22 cellular contexts compared by ENCODE assay signal in the genomic region with DNA sequence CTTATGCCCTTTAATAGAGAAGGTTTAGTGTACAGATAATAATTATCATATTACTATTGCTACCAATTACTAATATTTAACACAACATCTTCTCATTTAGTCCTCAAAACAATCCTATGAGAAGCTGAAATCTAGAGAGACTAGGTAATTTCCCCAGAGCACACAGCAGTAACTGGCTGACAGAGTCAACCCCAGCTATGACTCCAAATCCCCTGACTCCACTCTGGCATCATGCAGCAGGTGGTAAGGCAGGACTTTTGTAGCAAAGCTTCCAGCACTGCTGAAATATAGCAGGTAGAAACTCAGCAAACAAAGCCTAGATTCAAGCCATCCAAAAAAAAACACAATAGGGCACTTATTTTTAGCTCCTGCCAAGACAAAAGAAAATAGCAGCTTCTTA.
"Had no signal": no experiment of that assay in that cellular context is flagged by ENCODE, and none has a peak within 500 bp of the region (broad histone marks: within the 10 kb centered on the region; RNA-seq: fewer than 3 reads in every experiment).

No MANE protein-coding gene starts in this region.

- H3K9me3 Mint-ChIP-seq: activated CD4-positive, alpha-beta memory T cell treated with anti-CD3 and anti-CD28 coated beads for 36 hours; activated naive CD4-positive, alpha-beta T cell treated with anti-CD3 and anti-CD28 coated beads, Interleukin-2, amount 10 ng/mL, durations not matched to agents 7 days and 5 days; activated T-cell treated with anti-CD3 and anti-CD28 coated beads, Interleukin-2, amount 50 U/mL, for 72 hours; memory B cell; nephron progenitor cell had no signal

- DNase-seq: activated CD4-positive, alpha-beta memory T cell treated with anti-CD3 and anti-CD28 coated beads for 36 hours; activated CD4-positive, alpha-beta T cell treated with anti-CD3 and anti-CD28 coated beads for 48 hours; activated effector memory CD4-positive, alpha-beta T cell treated with Interleukin-2 at 50 U/mL for 16 hours; activated naive CD4-positive, alpha-beta T cell treated with anti-CD3 and anti-CD28 coated beads, Interleukin-2, amount 10 ng/mL, durations not matched to agents 7 days and 5 days; activated T-cell treated with anti-CD3 and anti-CD28 coated beads, Interleukin-2, amount 50 U/mL, for 72 hours; aorta; caudate nucleus; esophagus squamous epithelium; gastrocnemius medialis; hippocampal formation; kidney glomerular epithelial cell; left ventricle myocardium superior; nephron progenitor cell; nucleus accumbens; right lobe of liver; small intestine; stimulated activated CD4-positive, alpha-beta T cell treated with anti-CD3 and anti-CD28 coated beads, Interleukin-2, amount 100 ng/mL, for 24 hours; stimulated activated naive B cell treated with anti-CD40 and anti-IgM and Interleukin-4, amounts not matched to agents 10 μg/mL and 1 μg/mL and 100 μg/mL, for 72 hours; testis; trophoblast cell had no signal

- H3K27ac Mint-ChIP-seq: activated CD4-positive, alpha-beta memory T cell treated with anti-CD3 and anti-CD28 coated beads for 36 hours; activated naive CD4-positive, alpha-beta T cell treated with anti-CD3 and anti-CD28 coated beads, Interleukin-2, amount 10 ng/mL, durations not matched to agents 7 days and 5 days; activated T-cell treated with anti-CD3 and anti-CD28 coated beads, Interleukin-2, amount 50 U/mL, for 72 hours; memory B cell; nephron progenitor cell; stimulated activated naive B cell treated with anti-CD40 and anti-IgM and Interleukin-4, amounts not matched to agents 10 μg/mL and 1 μg/mL and 100 μg/mL, for 72 hours had no signal

- ATAC-seq: activated T-cell treated with anti-CD3 and anti-CD28 coated beads, Interleukin-2, amount 50 U/mL, for 72 hours; gastrocnemius medialis; right lobe of liver had no signal

- H3K36me3 Mint-ChIP-seq: activated CD4-positive, alpha-beta memory T cell treated with anti-CD3 and anti-CD28 coated beads for 36 hours; activated naive CD4-positive, alpha-beta T cell treated with anti-CD3 and anti-CD28 coated beads, Interleukin-2, amount 10 ng/mL, durations not matched to agents 7 days and 5 days; brain; memory B cell; stimulated activated naive B cell treated with anti-CD40 and anti-IgM and Interleukin-4, amounts not matched to agents 10 μg/mL and 1 μg/mL and 100 μg/mL, for 72 hours had no signal

- H3K4me3 Mint-ChIP-seq: activated CD4-positive, alpha-beta memory T cell treated with anti-CD3 and anti-CD28 coated beads for 36 hours; activated naive CD4-positive, alpha-beta T cell treated with anti-CD3 and anti-CD28 coated beads, Interleukin-2, amount 10 ng/mL, durations not matched to agents 7 days and 5 days; activated T-cell treated with anti-CD3 and anti-CD28 coated beads, Interleukin-2, amount 50 U/mL, for 72 hours; brain; memory B cell; nephron progenitor cell; stimulated activated naive B cell treated with anti-CD40 and anti-IgM and Interleukin-4, amounts not matched to agents 10 μg/mL and 1 μg/mL and 100 μg/mL, for 72 hours had no signal

- H3K4me1 Mint-ChIP-seq: activated naive CD4-positive, alpha-beta T cell treated with anti-CD3 and anti-CD28 coated beads, Interleukin-2, amount 10 ng/mL, durations not matched to agents 7 days and 5 days; memory B cell; nephron progenitor cell; stimulated activated naive B cell treated with anti-CD40 and anti-IgM and Interleukin-4, amounts not matched to agents 10 μg/mL and 1 μg/mL and 100 μg/mL, for 72 hours had no signal
